Comparison of ENCODE assay signal across 11 cellular contexts in genomic region chr14:59278111-59278510, GRCh38.
DNase-seq lines count a peak whose midpoint lies in the region; ATAC-seq and TF ChIP-seq lines count a peak whose summit lies in the region.
"Had no signal": no experiment of that assay in that cellular context is flagged by ENCODE, and none has a peak within 500 bp of the region (broad histone marks: within the 10 kb centered on the region; RNA-seq: fewer than 3 reads in every experiment).

No MANE protein-coding gene starts in this region.

- DNase-seq in H4 (ENCODE audit: low spot score): peak; percentile 87
- DNase-seq in SK-N-SH: no peak
- DNase-seq in fibroblast of lung (ENCODE audit: low read depth in 2 of 2): peak; percentile 89 to 96
- peak; percentile 96 for DNase-seq in renal cortical epithelial cell (ENCODE audit: low read depth)
- DNase-seq in stimulated activated CD4-positive, alpha-beta T cell treated with anti-CD3 and anti-CD28 coated beads, Interleukin-15, amount 100 ng/mL, for 24 hours: no peak
- no peak for DNase-seq in NAMALWA (ENCODE audit: low spot score)
- no peak for DNase-seq in hypothalamus (lab: John Stamatoyannopoulos, UW)
- DNase-seq in stimulated activated naive CD8-positive, alpha-beta T cell treated with anti-CD3 and anti-CD28 coated beads, Interleukin-15, amount 100 ng/mL, for 72 hours: no peak
- DNase-seq: activated CD4-positive, alpha-beta T cell treated with anti-CD3 and anti-CD28 coated beads for 4 hours; DMS 273 treated with DMSO at 0.1 percent for 48 hours; right cardiac atrium had no signal

- H3K27me3 ChIP-seq in SK-N-SH (ENCODE audit: insufficient read depth) (no peaks in the 10 kb centered on the region), fibroblast of lung (ENCODE audit: control insufficient read depth, insufficient read depth, low read length) (no peaks in the 10 kb centered on the region)

- H2AFZ ChIP-seq in SK-N-SH (ENCODE audit: low read depth): peak overlapping the region; percentile 66; the same call in 1 of the 2 replicates
- H2AFZ ChIP-seq in fibroblast of lung (ENCODE audit: low read length): no peak overlapping the region

- no peak for TF ChIP-seq RAD21 in SK-N-SH (IDR thresholded peaks at IDR 0.05; ENCODE audit: low read length)

- TF ChIP-seq CTCF in SK-N-SH (IDR thresholded peaks at IDR 0.05) (no peak), fibroblast of lung (conservative IDR thresholded peaks at IDR 0.05 in 1 of 2, IDR thresholded peaks at IDR 0.05 in 1 of 2; ENCODE audit: low read depth in 1 of 2, low read length in 2 of 2) (no peak)

- peaks cover 2 to 41% of the 10 kb centered on the region in 2 experiments for H3K4me1 ChIP-seq in SK-N-SH (ENCODE audit: control insufficient read depth in 1 of 2, insufficient read depth in 2 of 2, low read depth in 1 of 2, low read length in 1 of 2)
- H3K4me1 ChIP-seq in fibroblast of lung (ENCODE audit: control insufficient read depth, extremely low read depth, insufficient read depth, low read length): peaks cover 51% of the 10 kb centered on the region

- WGBS in SK-N-SH (ENCODE audit: low lambda C conversion rate): 6% methylated on average over 2 of the region's 2 CpGs

- no peaks in the 10 kb centered on the region for H3K9me2 ChIP-seq in SK-N-SH

- CTCF ChIA-PET in SK-N-SH (lab: Yijun Ruan, JAX): interaction anchor here (0.6 kb wide), 1 partner anchor 20 kb away, joined by 3 read pairs; no protein-coding TSS in a partner anchor

- peak overlapping the region; percentile 38; the same call in 1 of the 2 replicates for H3K9ac ChIP-seq in SK-N-SH
- H3K9ac ChIP-seq in fibroblast of lung (ENCODE audit: insufficient read depth, low read length): no peak overlapping the region

- H3K36me3 ChIP-seq in SK-N-SH (replicated peaks in 1 of 2; ENCODE audit: control insufficient read depth in 1 of 2, insufficient read depth in 2 of 2, low read length in 1 of 2): peaks cover 0 to 4% of the 10 kb centered on the region in 2 experiments
- no peaks in the 10 kb centered on the region for H3K36me3 ChIP-seq in fibroblast of lung (ENCODE audit: control insufficient read depth, insufficient read depth, low read length)

- H3K9me3 ChIP-seq in SK-N-SH: no peaks in the 10 kb centered on the region
- H3K9me3 ChIP-seq in fibroblast of lung (ENCODE audit: control insufficient read depth, insufficient read depth, low read depth, low read length): no peaks in the 10 kb centered on the region

- no peak overlapping the region for H3K4me3 Mint-ChIP-seq in stimulated activated naive CD8-positive, alpha-beta T cell treated with anti-CD3 and anti-CD28 coated beads, Interleukin-15, amount 100 ng/mL, for 72 hours

- POLR2A ChIA-PET in SK-N-SH (lab: Yijun Ruan, JAX): no interaction called here

- H4K20me1 ChIP-seq in SK-N-SH (ENCODE audit: insufficient read depth) (no peaks in the 10 kb centered on the region), fibroblast of lung (ENCODE audit: control insufficient read depth, extremely low read depth, insufficient read depth, low read length) (no peaks in the 10 kb centered on the region)

- H3K79me2 ChIP-seq in SK-N-SH (ENCODE audit: insufficient read depth): no peaks in the 10 kb centered on the region; the same call in 1 of the 2 replicates
- no peaks in the 10 kb centered on the region for H3K79me2 ChIP-seq in fibroblast of lung (ENCODE audit: control insufficient read depth, insufficient read depth, low read length)

- H3K27me3 Mint-ChIP-seq in stimulated activated naive CD8-positive, alpha-beta T cell treated with anti-CD3 and anti-CD28 coated beads, Interleukin-15, amount 100 ng/mL, for 72 hours: no peaks in the 10 kb centered on the region

- H3K4me2 ChIP-seq in SK-N-SH (peak overlapping the region; percentile 38), fibroblast of lung (ENCODE audit: extremely low read depth, insufficient read depth, low read length) (no peak overlapping the region)

- no peak overlapping the region for H3K4me3 ChIP-seq in SK-N-SH (ENCODE audit: low read depth in 2 of 2, low read length in 1 of 2)
- no peak overlapping the region for H3K4me3 ChIP-seq in fibroblast of lung (replicated peaks in 1 of 4; ENCODE audit: control extremely low read depth in 1 of 4, insufficient read depth in 1 of 4, low read depth in 3 of 4, low read length in 4 of 4)

- peaks cover 43% of the 10 kb centered on the region for H3F3A ChIP-seq in SK-N-SH (replicated peaks; ENCODE audit: insufficient read depth)

- H3K27ac ChIP-seq in SK-N-SH (ENCODE audit: low read depth in 2 of 2, low read length in 1 of 2): peak overlapping the region; percentile 62 to 89
- H3K27ac ChIP-seq in fibroblast of lung (ENCODE audit: insufficient read depth, low read length): peak overlapping the region; percentile 62

- ATAC-seq in stimulated activated naive CD8-positive, alpha-beta T cell treated with anti-CD3 and anti-CD28 coated beads, Interleukin-15, amount 100 ng/mL, for 72 hours: no peak

- peak in 1 of 2 experiments; percentile 87; a peak in 2 of 4 replicates for TF ChIP-seq EP300 in SK-N-SH (IDR thresholded peaks at IDR 0.05; ENCODE audit: borderline replicate concordance in 1 of 2, low read depth in 1 of 2, low read length in 1 of 2)

- peaks cover 22% of the 10 kb centered on the region for H3K4me1 Mint-ChIP-seq in stimulated activated naive CD8-positive, alpha-beta T cell treated with anti-CD3 and anti-CD28 coated beads, Interleukin-15, amount 100 ng/mL, for 72 hours

- H3K9me3 Mint-ChIP-seq in stimulated activated naive CD8-positive, alpha-beta T cell treated with anti-CD3 and anti-CD28 coated beads, Interleukin-15, amount 100 ng/mL, for 72 hours: peaks cover 0 to 4% of the 10 kb centered on the region in 2 donors

- H3K27ac Mint-ChIP-seq in stimulated activated naive CD8-positive, alpha-beta T cell treated with anti-CD3 and anti-CD28 coated beads, Interleukin-15, amount 100 ng/mL, for 72 hours: no peak overlapping the region

TF ChIP-seq in SK-N-SH, 30 proteins besides CTCF, POLR2A, EP300 and RAD21 (continues in another document):
- TF ChIP-seq SMC3 (IDR thresholded peaks at IDR 0.05; ENCODE audit: low read depth, low read length) (no peak), TAF1 (IDR thresholded peaks at IDR 0.05; ENCODE audit: borderline replicate concordance, low read depth, low read length) (no peak), REST (IDR thresholded peaks at IDR 0.05; ENCODE audit: low read depth, low read length) (no peak), JUND (IDR thresholded peaks at IDR 0.05) (peak; percentile 98), FOSL2 (IDR thresholded peaks at IDR 0.05; ENCODE audit: borderline replicate concordance, low read depth) (peak; percentile 96), FOXJ3 (CRISPR knock-in tag; IDR thresholded peaks at IDR 0.05) (no peak), EZH2phosphoT487 (IDR thresholded peaks at IDR 0.05; ENCODE audit: borderline replicate concordance, low read depth) (no peak), GATA2 (CRISPR knock-in tag; IDR thresholded peaks at IDR 0.05) (no peak), MEF2A (IDR thresholded peaks at IDR 0.05; ENCODE audit: borderline replicate concordance, low read depth) (no peak), TEAD4 (IDR thresholded peaks at IDR 0.05; ENCODE audit: borderline replicate concordance, insufficient read depth) (peak; percentile 93), PBX3 (IDR thresholded peaks at IDR 0.05) (peak; percentile 87), TCF12 (IDR thresholded peaks at IDR 0.05) (peak; percentile 87), USF2 (IDR thresholded peaks at IDR 0.05; ENCODE audit: borderline replicate concordance, low read depth, low read length) (no peak), GABPA (IDR thresholded peaks at IDR 0.05; ENCODE audit: low read depth) (no peak), MXI1 (IDR thresholded peaks at IDR 0.05; ENCODE audit: low read depth, low read length) (no peak)

Comparison
In these comparisons a context has a peak if more than half of its experiments do, and no peak if none do; other contexts are left out.
1. DNase-seq: peak in H4 (single experiment), fibroblast of lung (2 of 2) and renal cortical epithelial cell (single experiment); none in SK-N-SH (single experiment), stimulated activated CD4-positive, alpha-beta T cell treated with anti-CD3 and anti-CD28 coated beads, Interleukin-15, amount 100 ng/mL, for 24 hours (single experiment), NAMALWA (single experiment), hypothalamus (0 of 51) and stimulated activated naive CD8-positive, alpha-beta T cell treated with anti-CD3 and anti-CD28 coated beads, Interleukin-15, amount 100 ng/mL, for 72 hours (0 of 2).